Comparison of ENCODE assay signal across 24 cellular contexts in the genomic region with DNA sequence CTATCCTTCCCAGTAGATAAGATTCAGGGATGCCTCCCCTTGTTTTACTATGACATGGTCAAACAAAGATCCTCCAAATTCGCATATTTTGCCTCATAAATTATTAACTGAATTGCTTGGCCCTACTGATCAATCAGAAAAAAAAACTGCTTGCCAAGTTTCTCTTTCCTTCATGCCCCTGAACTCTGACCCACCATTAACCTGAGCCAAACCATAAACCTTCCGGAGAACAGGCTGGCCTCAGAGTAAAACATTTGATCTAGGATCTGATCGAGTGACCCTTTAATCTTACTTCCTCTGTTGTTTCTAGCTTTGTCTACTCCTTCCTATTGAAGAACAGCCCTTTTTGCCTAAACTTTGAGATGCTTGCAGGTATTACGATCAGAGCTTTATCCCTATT.
"Had no signal": no experiment of that assay in that cellular context is flagged by ENCODE, and none has a peak within 500 bp of the region (broad histone marks: within the 10 kb centered on the region; RNA-seq: fewer than 3 reads in every experiment).

No MANE protein-coding gene starts in this region.

- H3K36me3 ChIP-seq: esophagus squamous epithelium, gastrocnemius medialis, heart right ventricle, left ventricle myocardium inferior, lower lobe of right lung had no signal

- DNase-seq: dorsolateral prefrontal cortex; effector CD4-positive, alpha-beta T cell; effector memory CD4-positive, alpha-beta T cell; erythroblast; esophagus squamous epithelium; foreskin fibroblast; foreskin melanocyte; gastrocnemius medialis; glutamatergic neuron; head of caudate nucleus; heart right ventricle; left cardiac atrium; left ventricle myocardium inferior; lower lobe of right lung; mesenchymal stem cell; mucosa of descending colon; naive B cell had no signal

- H3K4me3 Mint-ChIP-seq: mesothelial cell of epicardium, naive B cell had no signal

- H3K27ac Mint-ChIP-seq: mesothelial cell of epicardium, naive B cell had no signal

- H3K36me3 Mint-ChIP-seq: mesothelial cell of epicardium, naive B cell had no signal

- H3K4me1 Mint-ChIP-seq: mesothelial cell of epicardium, naive B cell had no signal

- H3K4me1 ChIP-seq: esophagus squamous epithelium, gastrocnemius medialis, heart right ventricle, left ventricle myocardium inferior, lower lobe of right lung had no signal

- FAIRE-seq: colon, islet of Langerhans, keratinocyte had no signal

- H3K9me3 ChIP-seq: esophagus squamous epithelium, gastrocnemius medialis, left ventricle myocardium inferior, lower lobe of right lung, mucosa of descending colon had no signal

- ATAC-seq: esophagus mucosa, gastrocnemius medialis, heart right ventricle, left cardiac atrium, lower lobe of right lung, mucosa of descending colon had no signal

- H3K27ac ChIP-seq: coronary artery, dorsolateral prefrontal cortex, epithelial cell of prostate, esophagus squamous epithelium, gastrocnemius medialis, heart right ventricle, left ventricle myocardium inferior, lower lobe of right lung had no signal

- H3K27me3 ChIP-seq: esophagus squamous epithelium, gastrocnemius medialis, heart right ventricle had no signal

- H3K27me3 Mint-ChIP-seq: naive B cell had no signal

- H3K4me3 ChIP-seq: coronary artery, dorsolateral prefrontal cortex, esophagus squamous epithelium, gastrocnemius medialis, heart right ventricle, left ventricle myocardium inferior, lower lobe of right lung, mucosa of descending colon had no signal
